9 cellular contexts compared by ENCODE assay signal in the genomic region with DNA sequence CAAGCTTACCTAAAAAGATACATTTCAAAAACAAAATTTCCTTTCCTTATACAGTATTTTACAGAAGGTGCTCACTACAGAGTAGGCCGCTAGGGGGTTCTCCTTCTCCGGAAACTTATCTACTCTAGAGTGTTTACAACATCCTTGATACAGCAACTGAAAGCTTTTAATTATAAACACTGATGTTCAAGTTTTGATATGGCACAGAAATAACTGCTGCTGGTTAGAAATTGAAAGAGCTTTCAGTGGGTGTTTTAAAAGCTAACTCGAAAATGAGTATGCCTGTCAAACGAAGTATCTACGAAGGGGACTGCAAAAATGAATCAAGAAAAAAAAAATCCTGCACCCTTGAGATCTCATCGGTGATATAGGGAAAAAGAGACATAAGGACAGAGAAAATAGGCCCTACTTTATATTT. TPM values are rescaled to one million over a fixed set of nuclear protein-coding genes. Genes with fewer than 3 reads are reported as not detected.
DNase-seq lines count a peak whose midpoint lies in the region; ATAC-seq and TF ChIP-seq lines count a peak whose summit lies in the region.
"Had no signal": no experiment of that assay in that cellular context is flagged by ENCODE, and none has a peak within 500 bp of the region (broad histone marks: within the 10 kb centered on the region; RNA-seq: fewer than 3 reads in every experiment).

No MANE protein-coding gene starts in this region.

- peak; percentile 60 for DNase-seq in NCI-H1092 treated with DMSO at 0.1 percent for 48 hours (lab: John Stamatoyannopoulos, UW)
- DNase-seq in NCI-H1092 (lab: John Stamatoyannopoulos, UW): no peak
- peak; percentile 36 for DNase-seq in HT1080 (ENCODE audit: low read depth)
- DNase-seq in Peyer's patch: peak in 2 of 3 donors; percentile 66 to 88
- DNase-seq in activated naive CD8-positive, alpha-beta T cell treated with anti-CD3 and anti-CD28 coated beads, Interleukin-2, amount 50 U/mL, for 24 hours: peak; percentile 46
- DNase-seq in heart left ventricle: peak in 1 of 5 donors; percentile 56
- DNase-seq in progenitor cell of endocrine pancreas (ENCODE audit: low spot score, unreplicated experiment): no peak

- H3K4me1 Mint-ChIP-seq in activated naive CD8-positive, alpha-beta T cell treated with anti-CD3 and anti-CD28 coated beads, Interleukin-2, amount 50 U/mL, for 24 hours: peaks cover 79% of the 10 kb centered on the region
- peaks cover 32% of the 10 kb centered on the region for H3K4me1 Mint-ChIP-seq in progenitor cell of endocrine pancreas (ENCODE audit: low read depth)

- TF ChIP-seq POLR2A in Peyer's patch (IDR thresholded peaks at IDR 0.05) (no peak), heart left ventricle (IDR thresholded peaks at IDR 0.05) (no peak)

- TF ChIP-seq CTCF in Peyer's patch (IDR thresholded peaks at IDR 0.05) (peak; percentile 65 to 97 (median 90)), heart left ventricle (IDR thresholded peaks at IDR 0.05) (peak; percentile 59 to 87 (median 74)), progenitor cell of endocrine pancreas (IDR thresholded peaks at IDR 0.05; ENCODE audit: unreplicated experiment) (peak; percentile 84)

- intact Hi-C loops in heart left ventricle (cut with DNase I): loop anchor here in 5 of 10 donors (1.0 to 10.0 kb wide), 4 partner anchors 27 to 265 kb away; no protein-coding TSS in a partner anchor

- H3K36me3 Mint-ChIP-seq in activated naive CD8-positive, alpha-beta T cell treated with anti-CD3 and anti-CD28 coated beads, Interleukin-2, amount 50 U/mL, for 24 hours (ENCODE audit: low read depth): peaks cover 36% of the 10 kb centered on the region
- H3K36me3 Mint-ChIP-seq in progenitor cell of endocrine pancreas (ENCODE audit: insufficient read depth): peaks cover 7% of the 10 kb centered on the region

- H3K27me3 ChIP-seq in Peyer's patch (no peaks in the 10 kb centered on the region), heart left ventricle (no peaks in the 10 kb centered on the region)

- H3K9me3 Mint-ChIP-seq in activated naive CD8-positive, alpha-beta T cell treated with anti-CD3 and anti-CD28 coated beads, Interleukin-2, amount 50 U/mL, for 24 hours: no peaks in the 10 kb centered on the region
- H3K9me3 Mint-ChIP-seq in progenitor cell of endocrine pancreas (ENCODE audit: low read depth): no peaks in the 10 kb centered on the region

- peak; percentile 29 for ATAC-seq in activated naive CD8-positive, alpha-beta T cell treated with anti-CD3 and anti-CD28 coated beads, Interleukin-2, amount 50 U/mL, for 24 hours
- ATAC-seq in heart left ventricle (peak in 2 of 4 donors; percentile 45 to 48), GM21423 (IDR thresholded peaks at IDR 0.05; ENCODE audit: unreplicated experiment) (no peak)

- H3K27ac ChIP-seq in Peyer's patch (peak overlapping the region; percentile 79 to 98 (median 86)), heart left ventricle (peak overlapping the region; percentile 55 to 97 (median 92))
- H3K27ac ChIP-seq: BLaER1 had no signal

- H3K27me3 Mint-ChIP-seq in activated naive CD8-positive, alpha-beta T cell treated with anti-CD3 and anti-CD28 coated beads, Interleukin-2, amount 50 U/mL, for 24 hours: peaks cover 2% of the 10 kb centered on the region
- H3K27me3 Mint-ChIP-seq in progenitor cell of endocrine pancreas: peaks cover 6% of the 10 kb centered on the region

- H3K4me1 ChIP-seq in Peyer's patch (peaks cover 0 to 44% (median 0%) of the 10 kb centered on the region in 4 donors), heart left ventricle (peaks cover 3 to 81% (median 57%) of the 10 kb centered on the region in 12 donors)
- H3K4me1 ChIP-seq: BLaER1 had no signal

- H3K9me3 ChIP-seq in Peyer's patch (no peaks in the 10 kb centered on the region), heart left ventricle (no peaks in the 10 kb centered on the region)

- peak overlapping the region; percentile 100 for H3K4me3 Mint-ChIP-seq in activated naive CD8-positive, alpha-beta T cell treated with anti-CD3 and anti-CD28 coated beads, Interleukin-2, amount 50 U/mL, for 24 hours
- peak overlapping the region; percentile 97 for H3K4me3 Mint-ChIP-seq in progenitor cell of endocrine pancreas (ENCODE audit: low read depth)

- WGBS in heart left ventricle, 4 donors: 0 to 1% (median 0%) methylated on average over 6 of the region's 6 CpGs

- H3K36me3 ChIP-seq in Peyer's patch (peaks cover 0 to 14% (median 0%) of the 10 kb centered on the region in 3 donors), heart left ventricle (peaks cover 0 to 44% (median 17%) of the 10 kb centered on the region in 9 donors)
- H3K36me3 ChIP-seq: BLaER1 had no signal

- H3K27ac Mint-ChIP-seq in activated naive CD8-positive, alpha-beta T cell treated with anti-CD3 and anti-CD28 coated beads, Interleukin-2, amount 50 U/mL, for 24 hours: peak overlapping the region; percentile 96
- H3K27ac Mint-ChIP-seq in progenitor cell of endocrine pancreas: peak overlapping the region; percentile 98

- H3K4me3 ChIP-seq in Peyer's patch (peak overlapping the region; percentile 70 to 97 (median 81)), heart left ventricle (peak overlapping the region; percentile 74 to 99 (median 90))
- H3K4me3 ChIP-seq: BLaER1 had no signal

RNA-seq across cellular contexts. Expression of a gene that starts 1.0 kb away (rescaled TPM):
- total RNA-seq in HT1080 (2014; rRNA removed; shearing (Covaris generic)): 9.6 and 9.8 TPM in 2 replicates
- 6.8 and 8.8 TPM in 2 replicates for polyA plus RNA-seq in HT1080 (2015; cell fraction: cytosol; rRNA removed)
- 15.1 and 17.7 TPM in 2 replicates for polyA plus RNA-seq in HT1080 (2015; cell fraction: nucleus; rRNA removed)
- 10 to 100 TPM in 2 of 4 donors, 1 to 10 TPM in 2; 7.4 to 12.7 (median 10.2) TPM for total RNA-seq in Peyer's patch
- 1 to 10 TPM; 3.9 to 7.4 (median 6.1) TPM for total RNA-seq in heart left ventricle
- polyA plus RNA-seq in heart left ventricle: 1 to 10 TPM; 1.9 to 4.5 TPM
- total RNA-seq in progenitor cell of endocrine pancreas: 8.7 and 8.8 TPM in 2 replicates

RNA-seq across cellular contexts. Expression of a gene that starts 3.1 kb away (rescaled TPM):
- total RNA-seq in HT1080 (2014; rRNA removed; shearing (Covaris generic)): 0.07 and 0.11 TPM in 2 replicates
- 0.56 and 0.90 TPM in 2 replicates for polyA plus RNA-seq in HT1080 (2015; cell fraction: cytosol; rRNA removed)
- 1.8 and 2.0 TPM in 2 replicates for polyA plus RNA-seq in HT1080 (2015; cell fraction: nucleus; rRNA removed)
- total RNA-seq in Peyer's patch (100 to 1,000 TPM in 2 of 4 donors, 10 to 100 TPM in 2; 44.6 to 150 (median 116) TPM), heart left ventricle (100 to 1,000 TPM in 3 of 9 donors, 10 to 100 TPM in 6; 34.2 to 130 (median 64.0) TPM), progenitor cell of endocrine pancreas (9.6 and 10.6 TPM in 2 replicates)
- 10 to 100 TPM; 16.0 to 45.7 TPM for polyA plus RNA-seq in heart left ventricle

RNA-seq across cellular contexts. Expression of a gene that starts 17.4 kb away (rescaled TPM):
- 0.20 and 0.59 TPM in 2 replicates for total RNA-seq in HT1080 (2014; rRNA removed; shearing (Covaris generic))
- polyA plus RNA-seq in HT1080 (2015; cell fraction: cytosol; rRNA removed): 0.08 and 0.23 TPM in 2 replicates
- polyA plus RNA-seq in HT1080 (2015; cell fraction: nucleus; rRNA removed): 0.19 and 0.26 TPM in 2 replicates
- 10 to 100 TPM in 3 of 4 donors, 1 to 10 TPM in 1; 4.1 to 72.3 (median 56.7) TPM for total RNA-seq in Peyer's patch
- total RNA-seq in heart left ventricle: 1 to 10 TPM in 3 of 9 donors, under 1 TPM in 6; 0.42 to 3.3 (median 0.85) TPM
- under 1 TPM; 0.08 to 0.28 TPM for polyA plus RNA-seq in heart left ventricle
- 31.3 and 31.9 TPM in 2 replicates for total RNA-seq in progenitor cell of endocrine pancreas

RNA-seq across cellular contexts. Expression of a gene that starts 38.7 kb away (rescaled TPM):
- not detected in 2 replicates for total RNA-seq in HT1080 (2014; rRNA removed; shearing (Covaris generic))
- not detected in 2 replicates for polyA plus RNA-seq in HT1080 (2015; cell fraction: cytosol; rRNA removed)
- not detected in 2 replicates for polyA plus RNA-seq in HT1080 (2015; cell fraction: nucleus; rRNA removed)
- total RNA-seq in Peyer's patch (10 to 100 TPM in 1 of 4 donors, 1 to 10 TPM in 2, not detected in 1; 5.3 to 18.1 (median 8.6) TPM), heart left ventricle (1 to 10 TPM in 2 of 9 donors, under 1 TPM in 1, not detected in 6; 0.20 to 3.3 (median 1.3) TPM), progenitor cell of endocrine pancreas (not detected in 2 replicates)
- polyA plus RNA-seq in heart left ventricle: not detected

RNA-seq across cellular contexts. Expression of a gene that starts 54.0 kb away (rescaled TPM):
- not detected in 2 replicates for total RNA-seq in HT1080 (2014; rRNA removed; shearing (Covaris generic))
- polyA plus RNA-seq in HT1080 (2015; cell fraction: cytosol; rRNA removed): not detected in 2 replicates
- polyA plus RNA-seq in HT1080 (2015; cell fraction: nucleus; rRNA removed): not detected in 2 replicates
- 1 to 10 TPM in 2 of 4 donors, under 1 TPM in 1, not detected in 1; 0.67 to 2.6 (median 1.2) TPM for total RNA-seq in Peyer's patch
- not detected for total RNA-seq in heart left ventricle
- under 1 TPM in 1 of 2 donors, not detected in 1; 0.03 TPM for polyA plus RNA-seq in heart left ventricle
- not detected in 2 replicates for total RNA-seq in progenitor cell of endocrine pancreas

Comparison
In these comparisons a context has a peak if more than half of its experiments do, and no peak if none do; other contexts are left out.
1. DNase-seq: peak in NCI-H1092 treated with DMSO at 0.1 percent for 48 hours (single experiment), HT1080 (single experiment), Peyer's patch (2 of 3) and activated naive CD8-positive, alpha-beta T cell treated with anti-CD3 and anti-CD28 coated beads, Interleukin-2, amount 50 U/mL, for 24 hours (single experiment); none in NCI-H1092 (single experiment) and progenitor cell of endocrine pancreas (single experiment).
2. Peak in every context shown above with its lines, with median percentiles within 50 percentile points of each other: CTCF ChIP-seq.